Comparison of ENCODE assay signal across 8 cellular contexts in the genomic region with DNA sequence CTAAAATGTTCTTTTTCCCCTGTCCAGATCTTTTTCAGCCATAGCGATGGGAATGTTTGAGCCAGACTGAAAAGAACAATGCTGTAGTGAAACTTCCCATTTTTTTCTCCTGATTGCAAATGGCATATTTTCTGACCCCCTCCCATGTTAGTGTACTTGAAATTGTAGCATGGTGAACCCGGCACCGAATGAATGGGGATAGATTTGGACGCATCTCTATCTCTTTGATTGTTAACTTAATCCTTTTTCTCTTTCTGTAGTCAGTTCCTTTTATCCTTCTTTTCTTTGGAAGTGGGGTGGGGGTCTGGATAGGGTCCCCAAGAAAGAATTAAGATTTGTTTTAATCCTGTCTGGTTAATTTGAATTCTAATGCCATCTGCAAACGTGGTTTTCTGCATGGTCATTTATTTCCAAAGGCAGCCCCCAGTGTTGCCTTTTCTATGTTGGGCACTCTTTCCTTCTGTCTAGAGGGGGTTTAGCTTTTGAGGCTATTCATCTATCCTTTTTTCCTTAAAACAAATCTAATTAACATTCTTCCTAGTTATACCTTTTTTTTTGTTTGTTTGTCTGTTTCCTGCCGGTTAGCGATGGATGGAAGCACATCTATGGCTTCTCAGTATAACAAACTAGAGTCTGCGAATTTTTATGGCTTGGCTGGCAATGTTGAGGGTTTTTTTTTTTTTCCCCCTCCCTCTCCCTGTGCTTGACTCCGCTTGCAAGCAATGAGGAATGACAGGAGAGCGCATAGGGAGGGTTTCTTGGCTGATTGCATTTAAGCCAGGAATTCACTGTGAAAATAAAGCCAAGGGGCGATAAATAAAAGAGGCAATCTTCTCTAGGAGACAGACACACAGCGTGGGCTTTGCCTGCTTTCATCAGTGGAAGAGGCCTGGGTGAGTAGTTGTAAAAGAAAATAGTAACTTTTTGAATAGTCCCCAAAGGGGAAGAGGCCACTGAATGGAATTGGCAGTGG. TPM values are rescaled to one million over a fixed set of nuclear protein-coding genes. Genes with fewer than 3 reads are reported as not detected.
A peak's percentile ranks its signal among the peaks of the same experiment; 100 is the strongest.
DNase-seq lines count a peak whose midpoint lies in the region; ATAC-seq lines count a peak whose summit lies in the region.

No MANE protein-coding gene starts in this region.

- CTCF ChIA-PET in activated CD4-positive, alpha-beta T cell treated with anti-CD3 and anti-CD28 coated beads for 36 hours (lab: Charles Lee): interaction anchor here (0.5 to 0.9 kb wide), 3 partner anchors 290 to 1574 kb away, joined by 3 read pairs; no protein-coding TSS in a partner anchor

- peaks cover 20% of the 10 kb centered on the region for H3K4me1 Mint-ChIP-seq in activated CD4-positive, alpha-beta T cell treated with anti-CD3 and anti-CD28 coated beads for 36 hours
- peaks cover 32% of the 10 kb centered on the region for H3K4me1 Mint-ChIP-seq in activated naive CD8-positive, alpha-beta T cell treated with anti-CD3 and anti-CD28 coated beads for 36 hours
- peaks cover 20 to 28% of the 10 kb centered on the region in 2 donors for H3K4me1 Mint-ChIP-seq in immature natural killer cell
- peaks cover 49% of the 10 kb centered on the region for H3K4me1 Mint-ChIP-seq in stimulated activated effector memory CD8-positive, alpha-beta T cell treated with anti-CD3 and anti-CD28 coated beads, Interleukin-12 subunit alpha, Interleukin-12 subunit beta, amount 100 ng/mL, for 72 hours

- intact Hi-C loops in activated CD4-positive, alpha-beta T cell treated with anti-CD3 and anti-CD28 coated beads for 36 hours (cut with DNase I, micrococcal nuclease): loop anchor here (2.0 to 10.0 kb wide), 6 partner anchors 130 to 1070 kb away; a partner anchor contains a TSS

- H3K27me3 Mint-ChIP-seq in activated CD4-positive, alpha-beta T cell treated with anti-CD3 and anti-CD28 coated beads for 36 hours: peaks cover 6% of the 10 kb centered on the region
- peaks cover 13% of the 10 kb centered on the region for H3K27me3 Mint-ChIP-seq in activated naive CD8-positive, alpha-beta T cell treated with anti-CD3 and anti-CD28 coated beads for 36 hours
- H3K27me3 Mint-ChIP-seq in immature natural killer cell (ENCODE audit: low read depth in 3 of 3): peaks cover 18 to 35% (median 32%) of the 10 kb centered on the region in 3 donors

- peaks cover 9% of the 10 kb centered on the region for H3K36me3 Mint-ChIP-seq in activated CD4-positive, alpha-beta T cell treated with anti-CD3 and anti-CD28 coated beads for 36 hours (ENCODE audit: low read depth)
- peaks cover 17% of the 10 kb centered on the region for H3K36me3 Mint-ChIP-seq in activated naive CD8-positive, alpha-beta T cell treated with anti-CD3 and anti-CD28 coated beads for 36 hours
- H3K36me3 Mint-ChIP-seq in immature natural killer cell: peaks cover 0 to 3% (median 0%) of the 10 kb centered on the region in 3 donors
- H3K36me3 Mint-ChIP-seq in stimulated activated effector memory CD8-positive, alpha-beta T cell treated with anti-CD3 and anti-CD28 coated beads, Interleukin-12 subunit alpha, Interleukin-12 subunit beta, amount 100 ng/mL, for 72 hours: peaks cover 44% of the 10 kb centered on the region

- H3K27ac Mint-ChIP-seq in activated CD4-positive, alpha-beta T cell treated with anti-CD3 and anti-CD28 coated beads for 36 hours: no peak overlapping the region
- peak overlapping the region; percentile 54 for H3K27ac Mint-ChIP-seq in activated naive CD8-positive, alpha-beta T cell treated with anti-CD3 and anti-CD28 coated beads for 36 hours
- H3K27ac Mint-ChIP-seq in immature natural killer cell: peak overlapping the region in 4 of 6 donors; percentile 35 to 71 (median 38)
- peak overlapping the region; percentile 86 for H3K27ac Mint-ChIP-seq in stimulated activated effector memory CD8-positive, alpha-beta T cell treated with anti-CD3 and anti-CD28 coated beads, Interleukin-12 subunit alpha, Interleukin-12 subunit beta, amount 100 ng/mL, for 72 hours

- DNase-seq in activated CD4-positive, alpha-beta T cell treated with anti-CD3 and anti-CD28 coated beads for 36 hours: no peak
- no peak for DNase-seq in activated CD4-positive, alpha-beta T cell treated with anti-CD3 and anti-CD28 coated beads for 1 hour
- DNase-seq in activated naive CD8-positive, alpha-beta T cell treated with anti-CD3 and anti-CD28 coated beads for 36 hours: no peak
- no peak for DNase-seq in immature natural killer cell
- DNase-seq in stimulated activated effector memory CD8-positive, alpha-beta T cell treated with anti-CD3 and anti-CD28 coated beads, Interleukin-12 subunit alpha, Interleukin-12 subunit beta, amount 100 ng/mL, for 72 hours (ENCODE audit: low spot score in 2 of 2): no peak
- DNase-seq in GDM1 (lab: John Stamatoyannopoulos, UW): no peak
- no peak for DNase-seq in NOMO-1 treated with dmso at 0.1 percent for 144 hours (lab: John Stamatoyannopoulos, UW; ENCODE audit: unreplicated experiment)

- H3K4me3 Mint-ChIP-seq in activated CD4-positive, alpha-beta T cell treated with anti-CD3 and anti-CD28 coated beads for 36 hours: peak overlapping the region; percentile 79
- peak overlapping the region; percentile 76 for H3K4me3 Mint-ChIP-seq in activated naive CD8-positive, alpha-beta T cell treated with anti-CD3 and anti-CD28 coated beads for 36 hours
- H3K4me3 Mint-ChIP-seq in immature natural killer cell: peak overlapping the region; percentile 79 to 94 (median 87)
- peak overlapping the region; percentile 88 for H3K4me3 Mint-ChIP-seq in stimulated activated effector memory CD8-positive, alpha-beta T cell treated with anti-CD3 and anti-CD28 coated beads, Interleukin-12 subunit alpha, Interleukin-12 subunit beta, amount 100 ng/mL, for 72 hours

- H3K9me3 Mint-ChIP-seq in activated CD4-positive, alpha-beta T cell treated with anti-CD3 and anti-CD28 coated beads for 36 hours (ENCODE audit: low read depth): no peaks in the 10 kb centered on the region
- peaks cover 3% of the 10 kb centered on the region for H3K9me3 Mint-ChIP-seq in activated naive CD8-positive, alpha-beta T cell treated with anti-CD3 and anti-CD28 coated beads for 36 hours
- H3K9me3 Mint-ChIP-seq in immature natural killer cell: no peaks in the 10 kb centered on the region
- no peaks in the 10 kb centered on the region for H3K9me3 Mint-ChIP-seq in stimulated activated effector memory CD8-positive, alpha-beta T cell treated with anti-CD3 and anti-CD28 coated beads, Interleukin-12 subunit alpha, Interleukin-12 subunit beta, amount 100 ng/mL, for 72 hours

- POLR2A ChIA-PET in activated CD4-positive, alpha-beta T cell treated with anti-CD3 and anti-CD28 coated beads for 36 hours (lab: Charles Lee): no interaction called here

- ATAC-seq in activated CD4-positive, alpha-beta T cell treated with anti-CD3 and anti-CD28 coated beads for 36 hours: no peak
- no peak for ATAC-seq in stimulated activated effector memory CD8-positive, alpha-beta T cell treated with anti-CD3 and anti-CD28 coated beads, Interleukin-12 subunit alpha, Interleukin-12 subunit beta, amount 100 ng/mL, for 72 hours
- ATAC-seq in GM18861 (IDR thresholded peaks at IDR 0.05; ENCODE audit: unreplicated experiment): no peak

RNA-seq across cellular contexts. Expression of a gene that starts 2.5 kb away (rescaled TPM):
- total RNA-seq in activated CD4-positive, alpha-beta T cell treated with anti-CD3 and anti-CD28 coated beads for 36 hours: 1 to 10 TPM; 4.5 to 5.7 TPM
- total RNA-seq in activated naive CD8-positive, alpha-beta T cell treated with anti-CD3 and anti-CD28 coated beads for 36 hours: 1 to 10 TPM; 3.0 to 3.2 TPM
- polyA plus RNA-seq in immature natural killer cell: under 1 TPM; 0.40 to 0.76 (median 0.43) TPM
